16 cellular contexts compared by ENCODE assay signal in genomic region chr1:31504001-31504400, GRCh38.
DNase-seq lines count a peak whose midpoint lies in the region; ATAC-seq and TF ChIP-seq lines count a peak whose summit lies in the region.
"Had no signal": no experiment of that assay in that cellular context is flagged by ENCODE, and none has a peak within 500 bp of the region (broad histone marks: within the 10 kb centered on the region; RNA-seq: fewer than 3 reads in every experiment).

No MANE protein-coding gene starts in this region.

- no peak overlapping the region for H2BK12ac ChIP-seq in trophoblast cell (ENCODE audit: low read length)

- H3K79me2 ChIP-seq in mesendoderm (ENCODE audit: control insufficient read depth, insufficient read depth, low read length) (no peaks in the 10 kb centered on the region), trophoblast cell (ENCODE audit: control insufficient read depth, insufficient read depth, low read length, poor library complexity) (no peaks in the 10 kb centered on the region)

- H3K79me1 ChIP-seq in mesendoderm (ENCODE audit: low read length) (no peaks in the 10 kb centered on the region), trophoblast cell (ENCODE audit: low read length) (peaks cover 3% of the 10 kb centered on the region)

- H4K8ac ChIP-seq in mesendoderm (ENCODE audit: low read depth, low read length) = no peak overlapping the region
- no peak overlapping the region for H4K8ac ChIP-seq in trophoblast cell (ENCODE audit: low read depth, low read length)

- H3K9me3 ChIP-seq in right atrium auricular region = no peaks in the 10 kb centered on the region
- H3K9me3 ChIP-seq in trophoblast cell (ENCODE audit: insufficient read depth, low read depth, low read length) = peaks cover 2% of the 10 kb centered on the region

- no peak overlapping the region for H2BK5ac ChIP-seq in mesendoderm (ENCODE audit: low read length)
- H2BK5ac ChIP-seq in trophoblast cell (ENCODE audit: low read depth, low read length, poor library complexity) = no peak overlapping the region

- H2BK120ac ChIP-seq in mesendoderm (ENCODE audit: low read depth, low read length) (no peak overlapping the region), trophoblast cell (ENCODE audit: insufficient read depth, low read length, poor library complexity) (no peak overlapping the region)

- H3K4me2 ChIP-seq in mesendoderm (ENCODE audit: low read length) (no peak overlapping the region), trophoblast cell (ENCODE audit: low read length) (no peak overlapping the region)

- H2AK5ac ChIP-seq in mesendoderm (ENCODE audit: low read length) (no peak overlapping the region), trophoblast cell (ENCODE audit: low read length) (peak overlapping the region; percentile 51)

- TF ChIP-seq CTCF in right atrium auricular region (IDR thresholded peaks at IDR 0.05) = no peak

- no peaks in the 10 kb centered on the region for H3K4me1 ChIP-seq in right atrium auricular region
- peaks cover 19% of the 10 kb centered on the region for H3K4me1 ChIP-seq in mesendoderm (ENCODE audit: control insufficient read depth, low read depth, low read length)
- peaks cover under 1 to 4% of the 10 kb centered on the region in 2 experiments for H3K4me1 ChIP-seq in trophoblast cell (ENCODE audit: control insufficient read depth in 1 of 2, insufficient read depth in 2 of 2, low read length in 2 of 2)

- H4K5ac ChIP-seq in mesendoderm (ENCODE audit: low read length) = no peak overlapping the region

- peak; percentile 11 for DNase-seq in right atrium auricular region (ENCODE audit: low spot score)
- no peak for DNase-seq in Right ventricle myocardium inferior (ENCODE audit: missing footprints)
- peak; percentile 27 for DNase-seq in NCI-H69 (lab: John Stamatoyannopoulos, UW)
- DNase-seq in mesendoderm = no peak
- no peak for DNase-seq in trophoblast cell
- no peak for DNase-seq in pons (ENCODE audit: low spot score)
- no peak for DNase-seq in COLO829 (ENCODE audit: low spot score)
- no peak for DNase-seq in DMS153 treated with DMSO at 0.1 percent for 48 hours (lab: John Stamatoyannopoulos, UW; ENCODE audit: unreplicated experiment)
- DNase-seq: 8988T; AML-193; C1 segment of cervical spinal cord; CD4-positive, alpha-beta T cell; DMS79 treated with DMSO at 0.1 percent for 48 hours; GDM1 had no signal

- intact Hi-C loops in Right ventricle myocardium inferior (cut with DNase I) = no loop called here

- H3K27ac ChIP-seq in right atrium auricular region (no peak overlapping the region), mesendoderm (ENCODE audit: low read depth, low read length) (no peak overlapping the region), trophoblast cell (ENCODE audit: low read depth, low read length) (no peak overlapping the region)
- H3K27ac ChIP-seq: HL-60 had no signal

- no peak overlapping the region for H3K23ac ChIP-seq in mesendoderm (ENCODE audit: low read length)
- no peak overlapping the region for H3K23ac ChIP-seq in trophoblast cell (ENCODE audit: low read length)

- H4K12ac ChIP-seq in trophoblast cell (ENCODE audit: low read depth, low read length) = no peak overlapping the region

- H3K4me3 ChIP-seq in right atrium auricular region = no peak overlapping the region
- H3K4me3 ChIP-seq in mesendoderm (ENCODE audit: low read length) = no peak overlapping the region
- H3K4me3 ChIP-seq in trophoblast cell (ENCODE audit: low read depth, low read length) = no peak overlapping the region

- no peaks in the 10 kb centered on the region for H3K36me3 ChIP-seq in right atrium auricular region
- H3K36me3 ChIP-seq in mesendoderm (ENCODE audit: control insufficient read depth, insufficient read depth, low read length) = no peaks in the 10 kb centered on the region
- no peaks in the 10 kb centered on the region for H3K36me3 ChIP-seq in trophoblast cell (ENCODE audit: control insufficient read depth in 1 of 2, insufficient read depth in 2 of 2, low read length in 2 of 2)

- H2BK15ac ChIP-seq in mesendoderm (replicated peaks; ENCODE audit: low read depth) = no peak overlapping the region

- H3K9ac ChIP-seq in mesendoderm (ENCODE audit: low read length) (no peak overlapping the region), trophoblast cell (ENCODE audit: low read length) (no peak overlapping the region)

- H3K18ac ChIP-seq in mesendoderm (ENCODE audit: low read length) = no peak overlapping the region
- no peak overlapping the region for H3K18ac ChIP-seq in trophoblast cell (ENCODE audit: low read length)

- no peak overlapping the region for H4K91ac ChIP-seq in trophoblast cell (ENCODE audit: low read depth, low read length)

- H3K4ac ChIP-seq in mesendoderm (ENCODE audit: low read depth, low read length) = no peak overlapping the region
- H3K4ac ChIP-seq in trophoblast cell (ENCODE audit: low read depth, low read length) = no peak overlapping the region

- H3K27me3 ChIP-seq in right atrium auricular region = no peaks in the 10 kb centered on the region
- H3K27me3 ChIP-seq in mesendoderm (ENCODE audit: insufficient read depth, low read length, poor library complexity) = no peaks in the 10 kb centered on the region
- no peaks in the 10 kb centered on the region for H3K27me3 ChIP-seq in trophoblast cell (ENCODE audit: insufficient read depth, low read length)

- peak overlapping the region; percentile 3 for H3K56ac ChIP-seq in mesendoderm (ENCODE audit: low read length)

- WGBS in mesendoderm (ENCODE audit: extremely low coverage, insufficient coverage, low lambda C conversion rate) = no CpG with 5 or more reads among the region's 8 CpGs
- WGBS in trophoblast cell (ENCODE audit: extremely low coverage, insufficient coverage, insufficient read length) = no CpG with 5 or more reads among the region's 8 CpGs

- no peak overlapping the region for H2AFZ ChIP-seq in trophoblast cell (ENCODE audit: insufficient read depth, low read length, poor library complexity)

- no peak overlapping the region for H3K14ac ChIP-seq in trophoblast cell (ENCODE audit: low read length)

- ATAC-seq in Right ventricle myocardium inferior = no peak
- ATAC-seq: HCT116 had no signal

Comparison
In these comparisons a context has a peak if more than half of its experiments do, and no peak if none do; other contexts are left out.
1. DNase-seq: peak in right atrium auricular region (single experiment) and NCI-H69 (single experiment); none in Right ventricle myocardium inferior (single experiment), mesendoderm (single experiment), trophoblast cell (0 of 2), pons (single experiment), COLO829 (single experiment) and DMS153 treated with DMSO at 0.1 percent for 48 hours (single experiment).